In genomic region chr12:62270872-62271271, GRCh38 we compare ENCODE assay signal across 13 cellular contexts.
"Had no signal": no experiment of that assay in that cellular context is flagged by ENCODE, and none has a peak within 500 bp of the region (broad histone marks: within the 10 kb centered on the region; RNA-seq: fewer than 3 reads in every experiment).

No MANE protein-coding gene starts in this region.

- H3K27ac Mint-ChIP-seq: activated CD4-positive, alpha-beta memory T cell treated with anti-CD3 and anti-CD28 coated beads for 36 hours had no signal

- H3K36me3 ChIP-seq: adrenal gland, lower lobe of right lung had no signal

- DNase-seq: activated CD4-positive, alpha-beta memory T cell treated with anti-CD3 and anti-CD28 coated beads for 36 hours; activated CD8-positive, alpha-beta memory T cell treated with anti-CD3 and anti-CD28 coated beads, Interleukin-2, amount 50 U/mL, for 48 hours; activated effector memory CD4-positive, alpha-beta T cell treated with anti-CD3 and anti-CD28 coated beads, Interleukin-2, amount 50 U/mL, for 16 hours; adrenal gland; hypothalamus; lower lobe of right lung; posterior cingulate gyrus; stimulated activated CD4-positive, alpha-beta T cell treated with anti-CD3 and anti-CD28 coated beads, Interleukin-15, amount 100 ng/mL, for 24 hours; substantia nigra; T-helper 2 cell; trophoblast cell had no signal

- H3K36me3 Mint-ChIP-seq: mesothelial cell of epicardium had no signal

- ATAC-seq: esophagus mucosa, lower lobe of right lung had no signal

- H3K4me3 ChIP-seq: adrenal gland, lower lobe of right lung had no signal

- H3K4me3 Mint-ChIP-seq: activated CD4-positive, alpha-beta memory T cell treated with anti-CD3 and anti-CD28 coated beads for 36 hours; mesothelial cell of epicardium had no signal

- H3K9me3 ChIP-seq: adrenal gland, lower lobe of right lung had no signal

- H3K27me3 Mint-ChIP-seq: activated CD4-positive, alpha-beta memory T cell treated with anti-CD3 and anti-CD28 coated beads for 36 hours had no signal

- H3K9me3 Mint-ChIP-seq: activated CD4-positive, alpha-beta memory T cell treated with anti-CD3 and anti-CD28 coated beads for 36 hours; mesothelial cell of epicardium had no signal

- H3K27ac ChIP-seq: lower lobe of right lung had no signal

- H3K27me3 ChIP-seq: adrenal gland had no signal
